In the genomic region with DNA sequence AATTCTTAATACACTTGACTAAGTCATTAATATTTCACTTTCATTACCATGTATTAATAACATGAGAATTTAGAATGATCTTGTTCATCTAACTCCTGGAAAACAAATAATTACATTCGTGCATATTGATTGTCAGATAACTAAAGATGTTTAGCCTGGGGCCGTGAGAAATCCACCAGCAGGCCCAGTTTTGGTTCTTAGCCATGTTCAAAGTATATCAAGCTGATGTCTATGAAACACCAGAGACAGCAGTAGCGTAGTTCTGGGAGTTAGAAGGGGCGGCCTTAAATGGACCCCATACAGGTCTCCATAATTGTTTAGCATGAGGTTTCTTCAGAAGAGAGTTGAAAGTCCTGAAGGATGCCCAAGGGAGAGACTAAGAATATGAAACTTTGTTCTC, we compare ENCODE assay signal across 8 cellular contexts.
"Had no signal": no experiment of that assay in that cellular context is flagged by ENCODE, and none has a peak within 500 bp of the region (broad histone marks: within the 10 kb centered on the region; RNA-seq: fewer than 3 reads in every experiment).

No MANE protein-coding gene starts in this region.

- ATAC-seq: HCT116, K562 had no signal

- DNase-seq: GOT3, H7, HFFc6, IMR-90, KG1 had no signal

- H3K27ac Mint-ChIP-seq: HFFc6 had no signal

- H3K4me3 ChIP-seq: HAP-1, K562 had no signal

- H3K36me3 ChIP-seq: HAP-1 had no signal

- H3K4me3 Mint-ChIP-seq: HFFc6 had no signal

- H3K4me1 ChIP-seq: HAP-1 had no signal

- H3K9me3 ChIP-seq: HAP-1 had no signal

- H3K9me3 Mint-ChIP-seq: HFFc6 had no signal
